Comparison of ENCODE assay signal across 1 cellular context in genomic region chr7:148620749-148621372, GRCh38.
TF ChIP-seq lines count a peak whose summit lies in the region.

No MANE protein-coding gene starts in this region.

TF ChIP-seq in HCT116, 20 proteins besides CTCF, POLR2A, EP300 and RAD21 (continued from another document):
- no peak for TF ChIP-seq ZBTB33 (IDR thresholded peaks at IDR 0.05; ENCODE audit: extremely low read depth, insufficient replicate concordance, low read length)
- TF ChIP-seq SIN3A (IDR thresholded peaks at IDR 0.05; ENCODE audit: low read depth): no peak
TF ChIP-seq in HCT116: peak in this region for 0.
